In the genomic region with DNA sequence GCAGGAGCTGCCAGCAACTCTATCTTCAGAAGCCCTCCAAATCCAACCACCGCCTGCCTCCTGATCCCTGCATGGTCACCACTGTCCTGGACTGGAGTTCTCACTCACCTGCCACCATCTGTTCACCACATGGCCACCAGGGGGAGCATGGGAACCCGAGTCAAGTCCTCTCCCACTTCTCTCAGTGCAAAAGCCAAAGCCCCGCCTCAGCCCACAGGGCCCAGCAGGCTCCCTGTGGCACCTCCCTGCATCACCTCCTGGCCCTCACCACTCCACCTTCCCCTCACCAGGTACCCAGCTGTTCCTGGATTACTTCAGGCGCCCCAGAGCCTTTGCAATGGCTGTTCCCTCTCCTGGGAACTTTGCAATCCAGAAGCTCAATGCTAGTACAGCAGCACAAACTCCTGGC, we compare ENCODE assay signal across 8 cellular contexts. TPM values are rescaled to one million over a fixed set of nuclear protein-coding genes. Genes with fewer than 3 reads are reported as not detected.
DNase-seq lines count a peak whose midpoint lies in the region; ATAC-seq and TF ChIP-seq lines count a peak whose summit lies in the region.

No MANE protein-coding gene starts in this region.

- H3K9ac ChIP-seq in NT2/D1 (ENCODE audit: insufficient read length, low read depth), result no peak overlapping the region

- no peaks in the 10 kb centered on the region for H3K9me3 Mint-ChIP-seq in CD4-positive, alpha-beta memory T cell
- no peaks in the 10 kb centered on the region for H3K9me3 Mint-ChIP-seq in endothelial cell (ENCODE audit: unreplicated experiment)
- no peaks in the 10 kb centered on the region for H3K9me3 Mint-ChIP-seq in naive B cell
- no peaks in the 10 kb centered on the region for H3K9me3 Mint-ChIP-seq in stimulated activated effector memory CD8-positive, alpha-beta T cell treated with anti-CD3 and anti-CD28 coated beads, Interleukin-12 subunit alpha, Interleukin-12 subunit beta, amount 100 ng/mL, for 72 hours

- no peaks in the 10 kb centered on the region for H3K27me3 Mint-ChIP-seq in CD4-positive, alpha-beta memory T cell
- H3K27me3 Mint-ChIP-seq in endothelial cell (ENCODE audit: unreplicated experiment), result peaks cover 24% of the 10 kb centered on the region
- no peaks in the 10 kb centered on the region for H3K27me3 Mint-ChIP-seq in naive B cell

- peak overlapping the region in 3 of 8 donors; percentile 10 to 72 (median 34) for H3K4me3 Mint-ChIP-seq in CD4-positive, alpha-beta memory T cell
- H3K4me3 Mint-ChIP-seq in endothelial cell (ENCODE audit: unreplicated experiment) (peak overlapping the region; percentile 66), naive B cell (peak overlapping the region in 1 of 8 donors; percentile 67)
- no peak overlapping the region for H3K4me3 Mint-ChIP-seq in stimulated activated effector memory CD8-positive, alpha-beta T cell treated with anti-CD3 and anti-CD28 coated beads, Interleukin-12 subunit alpha, Interleukin-12 subunit beta, amount 100 ng/mL, for 72 hours

- H3K4me3 ChIP-seq in CD4-positive, alpha-beta memory T cell (ENCODE audit: low read length in 2 of 2), result no peak overlapping the region
- H3K4me3 ChIP-seq in HL-60 (replicated peaks; ENCODE audit: insufficient read depth, low read length) (no peak overlapping the region), NT2/D1 (ENCODE audit: insufficient read length, low read depth) (no peak overlapping the region)

- peak overlapping the region in 6 of 7 donors; percentile 9 to 74 (median 59) for H3K27ac Mint-ChIP-seq in CD4-positive, alpha-beta memory T cell
- H3K27ac Mint-ChIP-seq in endothelial cell (ENCODE audit: unreplicated experiment) (peak overlapping the region; percentile 42), naive B cell (peak overlapping the region; percentile 17 to 95 (median 60))
- H3K27ac Mint-ChIP-seq in stimulated activated effector memory CD8-positive, alpha-beta T cell treated with anti-CD3 and anti-CD28 coated beads, Interleukin-12 subunit alpha, Interleukin-12 subunit beta, amount 100 ng/mL, for 72 hours, result peak overlapping the region; percentile 82

- H3K4me1 ChIP-seq in CD4-positive, alpha-beta memory T cell (ENCODE audit: insufficient read depth, low read length), result peaks cover 24% of the 10 kb centered on the region
- H3K4me1 ChIP-seq in NT2/D1 (ENCODE audit: insufficient read depth, insufficient read length), result peaks cover 12% of the 10 kb centered on the region

- peaks cover 19 to 41% (median 30%) of the 10 kb centered on the region in 4 donors for H3K4me1 Mint-ChIP-seq in CD4-positive, alpha-beta memory T cell
- H3K4me1 Mint-ChIP-seq in endothelial cell (ENCODE audit: unreplicated experiment) (peaks cover 20% of the 10 kb centered on the region), naive B cell (peaks cover 37 to 50% (median 39%) of the 10 kb centered on the region in 3 donors)
- H3K4me1 Mint-ChIP-seq in stimulated activated effector memory CD8-positive, alpha-beta T cell treated with anti-CD3 and anti-CD28 coated beads, Interleukin-12 subunit alpha, Interleukin-12 subunit beta, amount 100 ng/mL, for 72 hours, result peaks cover 50% of the 10 kb centered on the region

- peak; percentile 29 to 44 for ATAC-seq in naive B cell (ENCODE audit: low read depth in 2 of 2)
- peak; percentile 59 for ATAC-seq in stimulated activated effector memory CD8-positive, alpha-beta T cell treated with anti-CD3 and anti-CD28 coated beads, Interleukin-12 subunit alpha, Interleukin-12 subunit beta, amount 100 ng/mL, for 72 hours
- no peak for ATAC-seq in GM18498 (IDR thresholded peaks at IDR 0.05; ENCODE audit: unreplicated experiment)

- peaks cover 39 to 62% of the 10 kb centered on the region in 2 donors for H3K36me3 Mint-ChIP-seq in CD4-positive, alpha-beta memory T cell
- peaks cover 40% of the 10 kb centered on the region for H3K36me3 Mint-ChIP-seq in endothelial cell (ENCODE audit: low read depth, unreplicated experiment)
- peaks cover 0 to 16% of the 10 kb centered on the region in 2 donors for H3K36me3 Mint-ChIP-seq in naive B cell
- peaks cover 100% of the 10 kb centered on the region for H3K36me3 Mint-ChIP-seq in stimulated activated effector memory CD8-positive, alpha-beta T cell treated with anti-CD3 and anti-CD28 coated beads, Interleukin-12 subunit alpha, Interleukin-12 subunit beta, amount 100 ng/mL, for 72 hours

- POLR2A ChIA-PET in CD4-positive, alpha-beta memory T cell (lab: Charles Lee; ENCODE audit: partially characterized antibody), result interaction anchor here (0.9 to 2.0 kb wide), 6 partner anchors 9 to 81 kb away, joined by 3 to 9 read pairs (median 4); partner anchors contain the start of genes GET3 and MAN2B1

- peak; percentile 90 for TF ChIP-seq CTCF in HL-60 (IDR thresholded peaks at IDR 0.05; ENCODE audit: insufficient read depth, low read length)
- peak; percentile 85 for TF ChIP-seq CTCF in endothelial cell (IDR thresholded peaks at IDR 0.05; ENCODE audit: unreplicated experiment)

- intact Hi-C loops in CD4-positive, alpha-beta memory T cell (cut with micrococcal nuclease), result loop anchor here (1.0 kb wide), 1 partner anchor 84 kb away; no protein-coding TSS in a partner anchor

- peaks cover 65% of the 10 kb centered on the region for H3K36me3 ChIP-seq in CD4-positive, alpha-beta memory T cell (ENCODE audit: insufficient read depth, low read length)
- peaks cover 81% of the 10 kb centered on the region for H3K36me3 ChIP-seq in NT2/D1 (ENCODE audit: insufficient read depth, insufficient read length, low read length)

- CTCF ChIA-PET in CD4-positive, alpha-beta memory T cell (lab: Charles Lee; ENCODE audit: partially characterized antibody), result interaction anchor here (0.6 to 3.0 kb wide), 17 partner anchors 9 to 227 kb away, joined by 3 to 15 read pairs (median 4); partner anchors contain the start of gene TRIR

- peak; percentile 73 to 83 (median 75) for DNase-seq in CD4-positive, alpha-beta memory T cell
- DNase-seq in HL-60 (ENCODE audit: low read depth in 1 of 2, low spot score in 1 of 2) (peak; percentile 68 to 89), NT2/D1 (ENCODE audit: low read depth, low spot score) (peak; percentile 87), endothelial cell (ENCODE audit: low spot score) (peak; percentile 92), naive B cell (peak; percentile 74)
- peak; percentile 63 to 95 (median 90) for DNase-seq in activated CD8-positive, alpha-beta memory T cell treated with anti-CD3 and anti-CD28 coated beads for 48 hours (ENCODE audit: low read depth in 2 of 3, low spot score in 2 of 3)
- DNase-seq in stimulated activated effector memory CD8-positive, alpha-beta T cell treated with anti-CD3 and anti-CD28 coated beads, Interleukin-12 subunit alpha, Interleukin-12 subunit beta, amount 100 ng/mL, for 72 hours (ENCODE audit: low spot score in 2 of 2), result peak; percentile 78 to 94

- no peaks in the 10 kb centered on the region for H3K9me3 ChIP-seq in CD4-positive, alpha-beta memory T cell (ENCODE audit: control insufficient read depth in 1 of 2, low read length in 2 of 2)
- H3K9me3 ChIP-seq in NT2/D1 (ENCODE audit: insufficient read depth, low read length), result no peaks in the 10 kb centered on the region

- no peaks in the 10 kb centered on the region for H3K27me3 ChIP-seq in CD4-positive, alpha-beta memory T cell (ENCODE audit: insufficient read depth, low read length)
- H3K27me3 ChIP-seq in HL-60 (ENCODE audit: insufficient read depth, poor library complexity, severe bottlenecking), result no peaks in the 10 kb centered on the region
- no peaks in the 10 kb centered on the region for H3K27me3 ChIP-seq in NT2/D1 (ENCODE audit: insufficient read depth, insufficient read length)

- no peak overlapping the region for H3K27ac ChIP-seq in CD4-positive, alpha-beta memory T cell (ENCODE audit: low read depth, low read length)
- no peak overlapping the region for H3K27ac ChIP-seq in HL-60 (replicated peaks)

RNA-seq across cellular contexts. Expression of gene DHPS, which starts 5.3 kb away (rescaled TPM):
- total RNA-seq in CD4-positive, alpha-beta memory T cell, result 100 to 1,000 TPM; 195 to 197 TPM
- 10 to 100 TPM; 77.3 to 91.7 TPM for polyA plus RNA-seq in CD4-positive, alpha-beta memory T cell
- total RNA-seq in endothelial cell (ENCODE audit: unreplicated experiment), result 55.3 TPM
- polyA plus RNA-seq in naive B cell (ENCODE audit: low read depth in 6 of 6), result 100 to 1,000 TPM in 2 of 6 donors, 10 to 100 TPM in 4; 83.5 to 132 (median 85.5) TPM

RNA-seq across cellular contexts. Expression of gene WDR83, which starts 9.8 kb away (rescaled TPM):
- total RNA-seq in CD4-positive, alpha-beta memory T cell, result 10 to 100 TPM; 18.3 to 19.3 TPM
- polyA plus RNA-seq in CD4-positive, alpha-beta memory T cell, result 10 to 100 TPM in 1 of 2 donors, 1 to 10 TPM in 1; 9.8 to 15.7 TPM
- total RNA-seq in endothelial cell (ENCODE audit: unreplicated experiment), result 13.2 TPM
- 10 to 100 TPM; 12.6 to 34.5 (median 17.5) TPM for polyA plus RNA-seq in naive B cell (ENCODE audit: low read depth in 6 of 6)

RNA-seq across cellular contexts. Expression of gene MAN2B1, which starts 9.8 kb away (rescaled TPM):
- 100 to 1,000 TPM; 137 to 141 TPM for total RNA-seq in CD4-positive, alpha-beta memory T cell
- 10 to 100 TPM; 45.0 to 76.4 TPM for polyA plus RNA-seq in CD4-positive, alpha-beta memory T cell
- 98.4 TPM for total RNA-seq in endothelial cell (ENCODE audit: unreplicated experiment)
- polyA plus RNA-seq in naive B cell (ENCODE audit: low read depth in 6 of 6), result 10 to 100 TPM; 64.1 to 97.0 (median 76.9) TPM

RNA-seq across cellular contexts. Expression of gene GNG14, which starts 11.4 kb away (rescaled TPM):
- total RNA-seq in CD4-positive, alpha-beta memory T cell, result not detected
- polyA plus RNA-seq in CD4-positive, alpha-beta memory T cell, result not detected
- total RNA-seq in endothelial cell (ENCODE audit: unreplicated experiment), result not detected
- not detected for polyA plus RNA-seq in naive B cell (ENCODE audit: low read depth in 6 of 6)

RNA-seq across cellular contexts. Expression of gene FBXW9, which starts 20.0 kb away (rescaled TPM):
- 1 to 10 TPM; 4.5 to 4.9 TPM for total RNA-seq in CD4-positive, alpha-beta memory T cell
- 1 to 10 TPM; 4.9 to 8.1 TPM for polyA plus RNA-seq in CD4-positive, alpha-beta memory T cell
- 8.0 TPM for total RNA-seq in endothelial cell (ENCODE audit: unreplicated experiment)
- 1 to 10 TPM; 2.0 to 5.8 (median 4.9) TPM for polyA plus RNA-seq in naive B cell (ENCODE audit: low read depth in 6 of 6)
